Comparison of ENCODE assay signal across 8 cellular contexts in the genomic region with DNA sequence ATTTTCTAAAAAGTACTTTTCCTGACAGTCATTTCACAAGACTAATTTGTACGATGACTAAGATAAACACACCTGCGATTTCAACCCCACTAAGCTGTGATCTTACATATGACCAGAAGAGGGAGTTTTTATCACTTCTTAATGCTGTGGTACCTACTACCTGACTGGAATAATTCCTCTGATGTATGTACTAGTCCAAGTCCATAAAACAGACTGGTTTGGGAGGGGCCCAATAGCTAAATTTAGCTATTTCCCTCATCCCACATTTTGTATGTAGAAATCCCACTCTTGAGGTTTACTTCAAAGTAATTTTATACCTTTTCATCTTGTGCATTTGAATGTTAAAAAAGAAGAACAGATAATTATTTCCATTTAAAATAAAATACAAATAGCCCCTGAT. TPM values are rescaled to one million over a fixed set of nuclear protein-coding genes. Genes with fewer than 3 reads are reported as not detected.
DNase-seq lines count a peak whose midpoint lies in the region; ATAC-seq, FAIRE-seq and TF ChIP-seq lines count a peak whose summit lies in the region.

No MANE protein-coding gene starts in this region.

- CTCF ChIA-PET in PC-9 (lab: Charles Lee) = interaction anchor here (0.7 kb wide), 1 partner anchor 61 kb away, joined by 3 read pairs; a partner anchor contains a TSS

- H3K4me2 ChIP-seq in PC-9 = no peak overlapping the region

- H2AFZ ChIP-seq in PC-9 = no peak overlapping the region

- H3K9me2 ChIP-seq in PC-9 (ENCODE audit: insufficient read depth) = no peaks in the 10 kb centered on the region

- no peak for TF ChIP-seq EP300 in ovary (IDR thresholded peaks at IDR 0.05)

- H3K27me3 ChIP-seq in PC-9 (ENCODE audit: insufficient read depth, low read depth) = no peaks in the 10 kb centered on the region
- no peaks in the 10 kb centered on the region for H3K27me3 ChIP-seq in ovary

- intact Hi-C loops in PC-9 (cut with micrococcal nuclease; ENCODE audit: unreplicated experiment) (loop anchor here (2.0 to 5.0 kb wide), 2 partner anchors 31 to 50 kb away; a partner anchor contains a TSS), ovary (cut with DNase I) (no loop called here), head of caudate nucleus (cut with DNase I) (no loop called here)

- POLR2A ChIA-PET in PC-9 (lab: Charles Lee; ENCODE audit: unreplicated experiment) = no interaction called here

- no peak overlapping the region for H3K27ac ChIP-seq in PC-9
- no peak overlapping the region for H3K27ac ChIP-seq in ovary

- TF ChIP-seq POLR2A in erythroblast (IDR thresholded peaks at IDR 0.05; ENCODE audit: low read length) (no peak), ovary (IDR thresholded peaks at IDR 0.05) (no peak)

- ATAC-seq in GM19397 (IDR thresholded peaks at IDR 0.05; ENCODE audit: unreplicated experiment) (peak; percentile 68), HG03378 (IDR thresholded peaks at IDR 0.05; ENCODE audit: unreplicated experiment) (peak; percentile 86)

- BruUV-seq in PC-9 (replicated peaks; lab: Mats Ljungman, UMichigan) = no TSS peak

- WGBS in ovary, 3 donors = 54 to 70% (median 62%) methylated on average over 2 of the region's 2 CpGs

- no peak overlapping the region for H3K4me3 ChIP-seq in PC-9
- H3K4me3 ChIP-seq in ovary = no peak overlapping the region

- H3K9me3 ChIP-seq in PC-9 (ENCODE audit: insufficient read depth, low read depth) = no peaks in the 10 kb centered on the region
- H3K9me3 ChIP-seq in ovary = no peaks in the 10 kb centered on the region

- H3K79me2 ChIP-seq in PC-9 (ENCODE audit: low read depth) = peaks cover 13% of the 10 kb centered on the region; the same call in 1 of the 2 replicates

- DNase-seq in PC-9 = peak in 1 of 2 experiments; percentile 65
- DNase-seq in erythroblast (lab: John Stamatoyannopoulos, UW) = peak; percentile 68 to 76
- DNase-seq in ovary = no peak
- DNase-seq in head of caudate nucleus = no peak
- no peak for DNase-seq in cortex of kidney (lab: John Stamatoyannopoulos, UW)

- H3K4me1 ChIP-seq in PC-9 (replicated peaks; ENCODE audit: insufficient read depth) = peaks cover 13% of the 10 kb centered on the region
- H3K4me1 ChIP-seq in ovary (ENCODE audit: insufficient read depth) = no peaks in the 10 kb centered on the region

- FAIRE-seq in G401.6 (lab: Jason Lieb, UNC) = peak; percentile 88

- peak; percentile 74 for TF ChIP-seq CTCF in PC-9 (conservative IDR thresholded peaks at IDR 0.05)
- TF ChIP-seq CTCF in ovary (IDR thresholded peaks at IDR 0.05) = peak in 2 of 3 donors; percentile 18 to 37

- peaks cover 3% of the 10 kb centered on the region; the same call in 1 of the 2 replicates for H4K20me1 ChIP-seq in PC-9 (ENCODE audit: insufficient read depth)

- H3K36me3 ChIP-seq in PC-9 (ENCODE audit: low read depth) (no peaks in the 10 kb centered on the region), ovary (no peaks in the 10 kb centered on the region)

- no peaks in the 10 kb centered on the region for H3F3A ChIP-seq in PC-9 (ENCODE audit: insufficient read depth, low read depth)

RNA-seq across cellular contexts. Expression of a gene that starts 49.7 kb away (rescaled TPM):
- total RNA-seq in PC-9 (2021) = not detected in 2 replicates
- not detected for total RNA-seq in ovary
- polyA plus RNA-seq in ovary = not detected

Comparison
In these comparisons a context has a peak if more than half of its experiments do, and no peak if none do; other contexts are left out.
1. DNase-seq: peak in erythroblast (2 of 2); none in ovary (0 of 5), head of caudate nucleus (0 of 42) and cortex of kidney (single experiment).